Comparison of ENCODE assay signal across 8 cellular contexts in the genomic region with DNA sequence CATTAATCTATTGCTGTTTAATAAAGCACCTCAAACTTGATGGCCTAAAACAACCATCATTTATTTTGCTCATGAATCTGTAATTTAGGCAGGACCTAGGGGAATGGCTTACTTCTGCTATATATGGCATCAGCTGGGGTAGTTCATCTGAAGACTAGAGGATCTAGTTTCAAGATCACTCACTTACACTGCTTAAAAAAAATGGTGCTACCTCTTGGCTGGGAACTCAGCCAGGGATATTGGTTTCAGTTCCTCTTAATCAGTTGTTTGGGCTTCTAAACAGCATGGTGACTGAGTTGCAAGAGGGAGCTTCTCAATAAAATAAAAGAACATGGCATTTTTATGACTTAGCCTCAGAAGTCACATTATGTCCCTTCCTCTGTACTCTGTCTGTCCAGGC.
DNase-seq lines count a peak whose midpoint lies in the region; ATAC-seq and TF ChIP-seq lines count a peak whose summit lies in the region.

No MANE protein-coding gene starts in this region.

- H3K27me3 Mint-ChIP-seq in activated CD4-positive, alpha-beta T cell treated with anti-CD3 and anti-CD28 coated beads for 36 hours = peaks cover 4% of the 10 kb centered on the region
- peaks cover 3% of the 10 kb centered on the region for H3K27me3 Mint-ChIP-seq in activated CD8-positive, alpha-beta memory T cell treated with anti-CD3 and anti-CD28 coated beads, Interleukin-2, amount 10 ng/mL, durations not matched to agents 7 days and 5 days
- peaks cover 3% of the 10 kb centered on the region for H3K27me3 Mint-ChIP-seq in activated naive CD4-positive, alpha-beta T cell treated with anti-CD3 and anti-CD28 coated beads, Interleukin-2, amount 10 ng/mL, durations not matched to agents 7 days and 5 days
- H3K27me3 Mint-ChIP-seq in naive thymus-derived CD4-positive, alpha-beta T cell = peaks cover 0 to 19% (median 8%) of the 10 kb centered on the region in 5 donors

- CTCF ChIA-PET in activated CD4-positive, alpha-beta T cell treated with anti-CD3 and anti-CD28 coated beads for 36 hours (lab: Charles Lee) = interaction anchor here (0.6 kb wide), 1 partner anchor 68 kb away, joined by 3 read pairs; no protein-coding TSS in a partner anchor
- CTCF ChIA-PET in activated CD8-positive, alpha-beta memory T cell treated with anti-CD3 and anti-CD28 coated beads, Interleukin-2, amount 10 ng/mL, durations not matched to agents 7 days and 5 days (lab: Charles Lee) = no interaction called here
- CTCF ChIA-PET in activated naive CD4-positive, alpha-beta T cell treated with anti-CD3 and anti-CD28 coated beads, Interleukin-2, amount 10 ng/mL, durations not matched to agents 7 days and 5 days (lab: Charles Lee) = no interaction called here
- CTCF ChIA-PET in naive thymus-derived CD4-positive, alpha-beta T cell (lab: Charles Lee) = no interaction called here

- no peaks in the 10 kb centered on the region for H3K9me3 Mint-ChIP-seq in activated CD4-positive, alpha-beta T cell treated with anti-CD3 and anti-CD28 coated beads for 36 hours (ENCODE audit: low read depth)
- H3K9me3 Mint-ChIP-seq in activated CD8-positive, alpha-beta memory T cell treated with anti-CD3 and anti-CD28 coated beads, Interleukin-2, amount 10 ng/mL, durations not matched to agents 7 days and 5 days (ENCODE audit: low read depth) = no peaks in the 10 kb centered on the region
- no peaks in the 10 kb centered on the region for H3K9me3 Mint-ChIP-seq in activated naive CD4-positive, alpha-beta T cell treated with anti-CD3 and anti-CD28 coated beads, Interleukin-2, amount 10 ng/mL, durations not matched to agents 7 days and 5 days
- H3K9me3 Mint-ChIP-seq in naive thymus-derived CD4-positive, alpha-beta T cell = peaks cover 0 to 2% (median 0%) of the 10 kb centered on the region in 11 donors

- no peak overlapping the region for H3K4me3 Mint-ChIP-seq in activated CD4-positive, alpha-beta T cell treated with anti-CD3 and anti-CD28 coated beads for 36 hours
- H3K4me3 Mint-ChIP-seq in activated CD8-positive, alpha-beta memory T cell treated with anti-CD3 and anti-CD28 coated beads, Interleukin-2, amount 10 ng/mL, durations not matched to agents 7 days and 5 days = no peak overlapping the region
- H3K4me3 Mint-ChIP-seq in activated naive CD4-positive, alpha-beta T cell treated with anti-CD3 and anti-CD28 coated beads, Interleukin-2, amount 10 ng/mL, durations not matched to agents 7 days and 5 days = no peak overlapping the region
- no peak overlapping the region for H3K4me3 Mint-ChIP-seq in naive thymus-derived CD4-positive, alpha-beta T cell

- no peak for TF ChIP-seq CTCF in fibroblast of the aortic adventitia (IDR thresholded peaks at IDR 0.05; ENCODE audit: insufficient read depth, low read length)

- no peaks in the 10 kb centered on the region for H3K36me3 ChIP-seq in naive thymus-derived CD4-positive, alpha-beta T cell (ENCODE audit: control insufficient read depth in 2 of 3, insufficient read depth in 3 of 3, low read length in 3 of 3)

- no peak overlapping the region for H3K27ac ChIP-seq in naive thymus-derived CD4-positive, alpha-beta T cell (ENCODE audit: low read depth, low read length)

- ATAC-seq in GM18870 (IDR thresholded peaks at IDR 0.05; ENCODE audit: unreplicated experiment) = peak; percentile 99
- ATAC-seq in HG02763 (IDR thresholded peaks at IDR 0.05; ENCODE audit: unreplicated experiment) = peak; percentile 92
- no peak for ATAC-seq in activated CD4-positive, alpha-beta T cell treated with anti-CD3 and anti-CD28 coated beads for 36 hours
- no peak for ATAC-seq in activated CD8-positive, alpha-beta memory T cell treated with anti-CD3 and anti-CD28 coated beads, Interleukin-2, amount 10 ng/mL, durations not matched to agents 7 days and 5 days
- ATAC-seq in naive thymus-derived CD4-positive, alpha-beta T cell = no peak

- DNase-seq in NCI-H1417 treated with DMSO at 0.1 percent for 48 hours (lab: John Stamatoyannopoulos, UW) = peak; percentile 5
- DNase-seq in fibroblast of the aortic adventitia (ENCODE audit: low read depth) = peak; percentile 30
- no peak for DNase-seq in activated CD4-positive, alpha-beta T cell treated with anti-CD3 and anti-CD28 coated beads for 36 hours
- DNase-seq in activated CD8-positive, alpha-beta memory T cell treated with anti-CD3 and anti-CD28 coated beads, Interleukin-2, amount 10 ng/mL, durations not matched to agents 7 days and 5 days = no peak
- no peak for DNase-seq in activated naive CD4-positive, alpha-beta T cell treated with anti-CD3 and anti-CD28 coated beads, Interleukin-2, amount 10 ng/mL, durations not matched to agents 7 days and 5 days
- DNase-seq in naive thymus-derived CD4-positive, alpha-beta T cell = no peak

- no peaks in the 10 kb centered on the region for H3K27me3 ChIP-seq in naive thymus-derived CD4-positive, alpha-beta T cell (ENCODE audit: control insufficient read depth in 2 of 2, insufficient read depth in 2 of 2, low read length in 2 of 2)

- no peaks in the 10 kb centered on the region for H3K4me1 Mint-ChIP-seq in activated CD4-positive, alpha-beta T cell treated with anti-CD3 and anti-CD28 coated beads for 36 hours
- H3K4me1 Mint-ChIP-seq in activated CD8-positive, alpha-beta memory T cell treated with anti-CD3 and anti-CD28 coated beads, Interleukin-2, amount 10 ng/mL, durations not matched to agents 7 days and 5 days = no peaks in the 10 kb centered on the region
- no peaks in the 10 kb centered on the region for H3K4me1 Mint-ChIP-seq in activated naive CD4-positive, alpha-beta T cell treated with anti-CD3 and anti-CD28 coated beads, Interleukin-2, amount 10 ng/mL, durations not matched to agents 7 days and 5 days
- H3K4me1 Mint-ChIP-seq in naive thymus-derived CD4-positive, alpha-beta T cell = no peaks in the 10 kb centered on the region

- no peaks in the 10 kb centered on the region for H3K4me1 ChIP-seq in naive thymus-derived CD4-positive, alpha-beta T cell (ENCODE audit: control insufficient read depth in 2 of 2, insufficient read depth in 2 of 2, low read length in 2 of 2)

- no peak overlapping the region for H3K27ac Mint-ChIP-seq in activated CD4-positive, alpha-beta T cell treated with anti-CD3 and anti-CD28 coated beads for 36 hours
- no peak overlapping the region for H3K27ac Mint-ChIP-seq in activated CD8-positive, alpha-beta memory T cell treated with anti-CD3 and anti-CD28 coated beads, Interleukin-2, amount 10 ng/mL, durations not matched to agents 7 days and 5 days
- no peak overlapping the region for H3K27ac Mint-ChIP-seq in activated naive CD4-positive, alpha-beta T cell treated with anti-CD3 and anti-CD28 coated beads, Interleukin-2, amount 10 ng/mL, durations not matched to agents 7 days and 5 days
- H3K27ac Mint-ChIP-seq in naive thymus-derived CD4-positive, alpha-beta T cell = no peak overlapping the region

- H3K36me3 Mint-ChIP-seq in activated CD4-positive, alpha-beta T cell treated with anti-CD3 and anti-CD28 coated beads for 36 hours (ENCODE audit: low read depth) = no peaks in the 10 kb centered on the region
- H3K36me3 Mint-ChIP-seq in activated CD8-positive, alpha-beta memory T cell treated with anti-CD3 and anti-CD28 coated beads, Interleukin-2, amount 10 ng/mL, durations not matched to agents 7 days and 5 days = no peaks in the 10 kb centered on the region
- H3K36me3 Mint-ChIP-seq in activated naive CD4-positive, alpha-beta T cell treated with anti-CD3 and anti-CD28 coated beads, Interleukin-2, amount 10 ng/mL, durations not matched to agents 7 days and 5 days = no peaks in the 10 kb centered on the region
- H3K36me3 Mint-ChIP-seq in naive thymus-derived CD4-positive, alpha-beta T cell = no peaks in the 10 kb centered on the region

- POLR2A ChIA-PET in activated CD4-positive, alpha-beta T cell treated with anti-CD3 and anti-CD28 coated beads for 36 hours (lab: Charles Lee) = interaction anchor here (0.6 kb wide), 1 partner anchor 353 kb away, joined by 3 read pairs; no protein-coding TSS in a partner anchor
- POLR2A ChIA-PET in naive thymus-derived CD4-positive, alpha-beta T cell (lab: Charles Lee) = no interaction called here

- intact Hi-C loops in activated CD4-positive, alpha-beta T cell treated with anti-CD3 and anti-CD28 coated beads for 36 hours (cut with DNase I, micrococcal nuclease) = no loop called here
- intact Hi-C loops in naive thymus-derived CD4-positive, alpha-beta T cell (cut with micrococcal nuclease) = no loop called here

- H3K9me3 ChIP-seq in naive thymus-derived CD4-positive, alpha-beta T cell (ENCODE audit: control insufficient read depth in 2 of 3, low read length in 3 of 3) = no peaks in the 10 kb centered on the region

- no peak overlapping the region for H3K4me3 ChIP-seq in fibroblast of the aortic adventitia (ENCODE audit: low read depth, low read length)
- no peak overlapping the region for H3K4me3 ChIP-seq in naive thymus-derived CD4-positive, alpha-beta T cell (ENCODE audit: low read length)

Comparison
In these comparisons a context has a peak if more than half of its experiments do, and no peak if none do; other contexts are left out.
1. ATAC-seq: peak in GM18870 (single experiment) and HG02763 (single experiment); none in activated CD4-positive, alpha-beta T cell treated with anti-CD3 and anti-CD28 coated beads for 36 hours (single experiment), activated CD8-positive, alpha-beta memory T cell treated with anti-CD3 and anti-CD28 coated beads, Interleukin-2, amount 10 ng/mL, durations not matched to agents 7 days and 5 days (single experiment) and naive thymus-derived CD4-positive, alpha-beta T cell (single experiment).
2. DNase-seq: peak in NCI-H1417 treated with DMSO at 0.1 percent for 48 hours (single experiment) and fibroblast of the aortic adventitia (single experiment); none in activated CD4-positive, alpha-beta T cell treated with anti-CD3 and anti-CD28 coated beads for 36 hours (single experiment), activated CD8-positive, alpha-beta memory T cell treated with anti-CD3 and anti-CD28 coated beads, Interleukin-2, amount 10 ng/mL, durations not matched to agents 7 days and 5 days (single experiment), activated naive CD4-positive, alpha-beta T cell treated with anti-CD3 and anti-CD28 coated beads, Interleukin-2, amount 10 ng/mL, durations not matched to agents 7 days and 5 days (single experiment) and naive thymus-derived CD4-positive, alpha-beta T cell (0 of 9).